In genomic region chr19:409515-410242, GRCh38 we compare ENCODE assay signal across 8 cellular contexts. TPM values are rescaled to one million over a fixed set of nuclear protein-coding genes. Genes with fewer than 3 reads are reported as not detected.
A peak's percentile ranks its signal among the peaks of the same experiment; 100 is the strongest.
DNase-seq lines count a peak whose midpoint lies in the region; ATAC-seq and TF ChIP-seq lines count a peak whose summit lies in the region.

No MANE protein-coding gene starts in this region.

- H3K27me3 ChIP-seq in HAP-1 (ENCODE audit: low read depth): no peaks in the 10 kb centered on the region
- H3K27me3 ChIP-seq in gastrocnemius medialis: peaks cover 33 to 65% (median 53%) of the 10 kb centered on the region in 3 donors

- in situ Hi-C loops in HAP-1 (cut with MboI; ENCODE audit: low sequenced_read_pairs): no loop called here
- in situ Hi-C loops in gastrocnemius medialis (cut with MboI; ENCODE audit: low sequenced_read_pairs in 4 of 4): no loop called here

- intact Hi-C loops in gastrocnemius medialis (cut with DNase I; ENCODE audit: low total_unique reads): no loop called here

- peak overlapping the region; percentile 70 for H3K4me3 ChIP-seq in HAP-1
- peak overlapping the region in 3 of 4 donors; percentile 49 to 54 (median 52) for H3K4me3 ChIP-seq in gastrocnemius medialis

- DNase-seq in HAP-1 (ENCODE audit: low spot score in 2 of 2) (no peak), RPMI8226 (peak; percentile 15), fibroblast of peridontal ligament (ENCODE audit: extremely low read depth) (peak; percentile 1), gastrocnemius medialis (no peak), hepatic stellate cell (ENCODE audit: low spot score) (no peak)

- TF ChIP-seq POLR2A in gastrocnemius medialis (IDR thresholded peaks at IDR 0.05): no peak

- H3K4me1 ChIP-seq in HAP-1: peaks cover 14% of the 10 kb centered on the region
- H3K4me1 ChIP-seq in gastrocnemius medialis: peaks cover 5% of the 10 kb centered on the region in 2 donors

- TF ChIP-seq CTCF in gastrocnemius medialis (IDR thresholded peaks at IDR 0.05 in 4 of 5, conservative IDR thresholded peaks at IDR 0.05 in 1 of 5): no peak

- H3K36me3 ChIP-seq in HAP-1 (replicated peaks) (peaks cover 13% of the 10 kb centered on the region; the same call in 1 of the 2 replicates), gastrocnemius medialis (no peaks in the 10 kb centered on the region)

- ATAC-seq in gastrocnemius medialis (no peak), HG02840 (IDR thresholded peaks at IDR 0.05; ENCODE audit: low FRiP score, unreplicated experiment) (no peak), HG02759 (IDR thresholded peaks at IDR 0.05; ENCODE audit: unreplicated experiment) (no peak), HG03045 (IDR thresholded peaks at IDR 0.05; ENCODE audit: unreplicated experiment) (no peak)

- H3K9me3 ChIP-seq in HAP-1 (peaks cover 6% of the 10 kb centered on the region; the same call in 1 of the 2 replicates), gastrocnemius medialis (no peaks in the 10 kb centered on the region)

- H3K27ac ChIP-seq in gastrocnemius medialis: no peak overlapping the region

RNA-seq across cellular contexts. Expression of gene C2CD4C, which starts 0.7 kb away (rescaled TPM):
- total RNA-seq in gastrocnemius medialis: under 1 TPM; 0.15 to 0.78 (median 0.38) TPM

RNA-seq across cellular contexts. Expression of gene SHC2, which starts 51.2 kb away (rescaled TPM):
- total RNA-seq in gastrocnemius medialis: 1 to 10 TPM; 2.1 to 6.2 (median 4.5) TPM

Comparison
In these comparisons a context has a peak if more than half of its experiments do, and no peak if none do; other contexts are left out.
1. DNase-seq: peak in RPMI8226 (single experiment) and fibroblast of peridontal ligament (single experiment); none in HAP-1 (0 of 2), gastrocnemius medialis (0 of 2) and hepatic stellate cell (single experiment).